18 cellular contexts compared by ENCODE assay signal in genomic region chr15:59702351-59702750, GRCh38. TPM values are rescaled to one million over a fixed set of nuclear protein-coding genes. Genes with fewer than 3 reads are reported as not detected.
DNase-seq lines count a peak whose midpoint lies in the region; ATAC-seq, FAIRE-seq and TF ChIP-seq lines count a peak whose summit lies in the region.
"Had no signal": no experiment of that assay in that cellular context is flagged by ENCODE, and none has a peak within 500 bp of the region (broad histone marks: within the 10 kb centered on the region; RNA-seq: fewer than 3 reads in every experiment).

No MANE protein-coding gene starts in this region.

- no peaks in the 10 kb centered on the region for H3K9me2 ChIP-seq in SK-N-SH

- H3K79me2 ChIP-seq in SK-N-SH (ENCODE audit: insufficient read depth) = no peaks in the 10 kb centered on the region

- H3K27ac ChIP-seq in SK-N-SH (ENCODE audit: low read depth in 2 of 2, low read length in 1 of 2) (peak overlapping the region in 1 of 2 experiments; percentile 62; a peak in 2 of 4 replicates), RWPE2 (ENCODE audit: poor library complexity, severe bottlenecking) (peak overlapping the region; percentile 18), foreskin keratinocyte (no peak overlapping the region)
- H3K27ac ChIP-seq: 22Rv1, BLaER1, HL-60 had no signal

- H3K27me3 ChIP-seq in SK-N-SH (ENCODE audit: insufficient read depth) = 0 out of 2 replicates have a peak, but pooled peaks cover 6% of the 10 kb centered on the region
- H3K27me3 ChIP-seq in RWPE2 (ENCODE audit: insufficient read depth, poor library complexity, severe bottlenecking) = no peaks in the 10 kb centered on the region
- no peaks in the 10 kb centered on the region for H3K27me3 ChIP-seq in bronchial epithelial cell (ENCODE audit: control insufficient read depth, insufficient read depth, low read length)
- no peaks in the 10 kb centered on the region for H3K27me3 ChIP-seq in foreskin keratinocyte
- H3K27me3 ChIP-seq: BLaER1 had no signal

- H3K9me3 ChIP-seq in SK-N-SH (no peaks in the 10 kb centered on the region), RWPE2 (ENCODE audit: severe bottlenecking) (no peaks in the 10 kb centered on the region)
- H3K9me3 ChIP-seq: BLaER1 had no signal

- no peaks in the 10 kb centered on the region for H4K20me1 ChIP-seq in SK-N-SH (ENCODE audit: insufficient read depth)
- H4K20me1 ChIP-seq: BLaER1 had no signal

- H2AFZ ChIP-seq in SK-N-SH (ENCODE audit: low read depth) = no peak overlapping the region

- H3K4me1 ChIP-seq in SK-N-SH (ENCODE audit: control insufficient read depth in 1 of 2, insufficient read depth in 2 of 2, low read depth in 1 of 2, low read length in 1 of 2) (peaks cover 0 to 3% of the 10 kb centered on the region in 2 experiments; a peak in 3 of 4 replicates), RWPE2 (ENCODE audit: insufficient read depth, poor library complexity, severe bottlenecking) (peaks cover 40% of the 10 kb centered on the region), foreskin keratinocyte (peaks cover 30% of the 10 kb centered on the region)
- H3K4me1 ChIP-seq: BLaER1 had no signal

- no peak for ATAC-seq in SK-N-SH treated with all-trans-retinoic acid at 6 μM for 48 hours
- ATAC-seq in RWPE2 (ENCODE audit: low read depth) = no peak
- ATAC-seq in foreskin keratinocyte = no peak
- no peak for ATAC-seq in HG03442 (IDR thresholded peaks at IDR 0.05; ENCODE audit: unreplicated experiment)
- ATAC-seq in HG03439 (IDR thresholded peaks at IDR 0.05; ENCODE audit: unreplicated experiment) = no peak
- ATAC-seq: GM12878 had no signal

- H3F3A ChIP-seq in SK-N-SH (replicated peaks; ENCODE audit: insufficient read depth) = no peaks in the 10 kb centered on the region

- no peak for DNase-seq in SK-N-SH
- DNase-seq in RWPE2 (ENCODE audit: low spot score) = no peak
- peak; percentile 37 for DNase-seq in bronchial epithelial cell (ENCODE audit: low read depth)
- DNase-seq in foreskin keratinocyte = no peak
- DNase-seq: CD4-positive, alpha-beta memory T cell; DMS153; DMS79 treated with DMSO at 0.1 percent for 48 hours; H9; HFFc6; KBM-7 had no signal

- CTCF ChIA-PET in SK-N-SH (lab: Yijun Ruan, JAX) = no interaction called here

- no peak for FAIRE-seq in bronchial epithelial cell (lab: Jason Lieb, UNC)
- FAIRE-seq: GM12878, H1 had no signal

- POLR2A ChIA-PET in SK-N-SH (lab: Yijun Ruan, JAX) = no interaction called here

- no peak overlapping the region for H3K4me2 ChIP-seq in SK-N-SH
- H3K4me2 ChIP-seq: BLaER1 had no signal

- TF ChIP-seq CTCF in SK-N-SH (IDR thresholded peaks at IDR 0.05) (no peak), RWPE2 (IDR thresholded peaks at IDR 0.05; ENCODE audit: poor library complexity, severe bottlenecking) (no peak), bronchial epithelial cell (IDR thresholded peaks at IDR 0.05; ENCODE audit: insufficient read depth, low read length, severe bottlenecking) (no peak), foreskin keratinocyte (conservative IDR thresholded peaks at IDR 0.05) (no peak)

- TF ChIP-seq RAD21 in SK-N-SH (IDR thresholded peaks at IDR 0.05; ENCODE audit: low read length) = no peak

- no peak overlapping the region for H3K9ac ChIP-seq in SK-N-SH
- H3K9ac ChIP-seq: BLaER1 had no signal

- no peak for TF ChIP-seq EP300 in SK-N-SH (IDR thresholded peaks at IDR 0.05; ENCODE audit: borderline replicate concordance in 1 of 2, low read depth in 1 of 2, low read length in 1 of 2)

- H3K36me3 ChIP-seq in SK-N-SH (replicated peaks in 1 of 2; ENCODE audit: control insufficient read depth in 1 of 2, insufficient read depth in 2 of 2, low read length in 1 of 2) (no peaks in the 10 kb centered on the region), RWPE2 (ENCODE audit: low read depth) (peaks cover 4% of the 10 kb centered on the region; the same call in 1 of the 2 replicates), bronchial epithelial cell (ENCODE audit: control insufficient read depth, insufficient read depth, low read length) (no peaks in the 10 kb centered on the region)
- H3K36me3 ChIP-seq: BLaER1 had no signal

- no peak overlapping the region for H3K4me3 ChIP-seq in SK-N-SH (ENCODE audit: low read depth in 2 of 2, low read length in 1 of 2)
- H3K4me3 ChIP-seq in RWPE2 (ENCODE audit: severe bottlenecking) = no peak overlapping the region
- no peak overlapping the region for H3K4me3 ChIP-seq in bronchial epithelial cell (ENCODE audit: low read depth, low read length)
- H3K4me3 ChIP-seq: BLaER1, GM12878 had no signal

TF ChIP-seq in SK-N-SH treated with all-trans-retinoic acid at 6 μM for 48 hours, 23 proteins besides CTCF, POLR2A, EP300 and RAD21:
- TF ChIP-seq ZC3H10 (CRISPR knock-in tag; IDR thresholded peaks at IDR 0.05) (no peak), TCF4 (CRISPR knock-in tag; IDR thresholded peaks at IDR 0.05; ENCODE audit: borderline replicate concordance) (no peak), ISL1 (CRISPR knock-in tag; IDR thresholded peaks at IDR 0.05) (peak; percentile 60)

TF ChIP-seq in SK-N-SH, 30 proteins besides CTCF, POLR2A, EP300 and RAD21:
- TF ChIP-seq RFX5 (IDR thresholded peaks at IDR 0.05; ENCODE audit: low read length) (no peak), TAF1 (IDR thresholded peaks at IDR 0.05; ENCODE audit: borderline replicate concordance, low read depth, low read length) (no peak), CHD2 (IDR thresholded peaks at IDR 0.05; ENCODE audit: low read length, partially characterized antibody) (no peak)

RNA-seq across cellular contexts. Expression of gene BNIP2, which starts 13.2 kb away (rescaled TPM):
- polyA plus RNA-seq in SK-N-SH (2012; rRNA removed) = 37.0 and 67.7 TPM in 2 replicates
- polyA plus RNA-seq in SK-N-SH (2012; cell fraction: cytosol; rRNA removed) = 63.2 and 83.6 TPM in 2 replicates
- 52.7 and 55.3 TPM in 2 replicates for polyA plus RNA-seq in SK-N-SH (2012; cell fraction: nucleus; rRNA removed)
- total RNA-seq in bronchial epithelial cell = 88.3 and 123 TPM in 2 replicates
- total RNA-seq in foreskin keratinocyte = 62.8 and 70.4 TPM in 2 replicates
- polyA plus RNA-seq in foreskin keratinocyte = 28.0 and 30.1 TPM in 2 replicates

RNA-seq across cellular contexts. Expression of gene GTF2A2, which starts 45.0 kb away (rescaled TPM):
- 47.5 and 77.4 TPM in 2 replicates for polyA plus RNA-seq in SK-N-SH (2012; rRNA removed)
- 59.2 and 65.3 TPM in 2 replicates for polyA plus RNA-seq in SK-N-SH (2012; cell fraction: cytosol; rRNA removed)
- 14.2 and 20.2 TPM in 2 replicates for polyA plus RNA-seq in SK-N-SH (2012; cell fraction: nucleus; rRNA removed)
- 19.0 and 37.9 TPM in 2 replicates for total RNA-seq in bronchial epithelial cell
- total RNA-seq in foreskin keratinocyte = 71.5 and 78.4 TPM in 2 replicates
- 108 and 123 TPM in 2 replicates for polyA plus RNA-seq in foreskin keratinocyte
